Comparison of ENCODE assay signal across 30 cellular contexts in genomic region chr13:43414111-43414510, GRCh38.
"Had no signal": no experiment of that assay in that cellular context is flagged by ENCODE, and none has a peak within 500 bp of the region (broad histone marks: within the 10 kb centered on the region; RNA-seq: fewer than 3 reads in every experiment).

No MANE protein-coding gene starts in this region.

- H3K4me2 ChIP-seq: smooth muscle cell had no signal

- DNase-seq: naive thymus-derived CD8-positive, alpha-beta T cell; nephron progenitor cell; nucleus accumbens; pancreas; psoas muscle; right cardiac atrium; right lobe of liver; sigmoid colon; spleen; stimulated activated CD4-positive, alpha-beta T cell treated with anti-CD3 and anti-CD28 coated beads, Interleukin-12 subunit alpha, Interleukin-12 subunit beta, amount 100 ng/mL, for 4 hours; stimulated activated CD4-positive, alpha-beta T cell treated with anti-CD3 and anti-CD28 coated beads, Interleukin-1b, Interleukin-23, amount 100 ng/mL, for 48 hours; stimulated activated CD4-positive, alpha-beta T cell treated with anti-CD3 and anti-CD28 coated beads, Interleukin-4, amount 100 ng/mL, for 1 hour; stimulated activated CD4-positive, alpha-beta T cell treated with anti-CD3 and anti-CD28 coated beads, Interleukin-4, amount 100 ng/mL, for 4 hours; stimulated activated CD8-positive, alpha-beta memory T cell treated with anti-CD3 and anti-CD28 coated beads, Interleukin-4, amount 100 ng/mL, for 48 hours; stimulated activated naive CD4-positive, alpha-beta T cell; stimulated activated naive CD8-positive, alpha-beta T cell treated with anti-CD3 and anti-CD28 coated beads, Interleukin-15, amount 100 ng/mL, for 72 hours; stimulated activated naive CD8-positive, alpha-beta T cell treated with anti-CD3 and anti-CD28 coated beads, Interleukin-15, Interleukin-2, amounts not matched to agents 100 U/mL and 50 U/mL, for 24 hours; substantia nigra; testis; trophoblast cell; upper lobe of left lung had no signal

- H3K27me3 ChIP-seq: neutrophil, pancreas, right lobe of liver, sigmoid colon, spleen, suprapubic skin, testis, tibial nerve, upper lobe of left lung, vagina had no signal

- H3K36me3 ChIP-seq: neutrophil, pancreas, right lobe of liver, sigmoid colon, spleen, suprapubic skin, tibial nerve, upper lobe of left lung, vagina had no signal

- ATAC-seq: naive thymus-derived CD8-positive, alpha-beta T cell; natural killer cell treated with Interleukin-12 subunit alpha and Interleukin-12 subunit beta and Interleukin-15 and Interleukin-18, amount 100 ng/mL, for 72 hours; pancreas; psoas muscle; right cardiac atrium; right lobe of liver; stimulated activated memory B cell treated with anti-CD40 and anti-IgM and Interleukin-4, amounts not matched to agents 10 μg/mL and 1 μg/mL and 100 μg/mL, for 72 hours; stimulated activated naive CD8-positive, alpha-beta T cell treated with anti-CD3 and anti-CD28 coated beads, Interleukin-15, amount 100 ng/mL, for 72 hours; stimulated activated naive CD8-positive, alpha-beta T cell treated with anti-CD3 and anti-CD28 coated beads, Interleukin-15, Interleukin-2, amounts not matched to agents 100 U/mL and 50 U/mL, for 24 hours had no signal

- FAIRE-seq: urothelium cell line had no signal

- H3K27ac ChIP-seq: neutrophil, pancreas, psoas muscle, right lobe of liver, sigmoid colon, skin epidermis, spleen, suprapubic skin, testis, tibial nerve, upper lobe of left lung, vagina had no signal

- H3K4me1 ChIP-seq: pancreas, right lobe of liver, spleen, suprapubic skin, testis, tibial nerve, upper lobe of left lung, vagina had no signal

- H3K4me3 ChIP-seq: pancreas, psoas muscle, right lobe of liver, sigmoid colon, skin epidermis, smooth muscle cell, spleen, suprapubic skin, testis, tibial nerve, upper lobe of left lung, vagina had no signal

- H3K9me3 ChIP-seq: neutrophil, pancreas, psoas muscle, right lobe of liver, sigmoid colon, suprapubic skin, testis, tibial nerve, upper lobe of left lung, vagina had no signal
